Comparison of ENCODE assay signal across 8 cellular contexts in genomic region chr17:57597531-57598453, GRCh38.
DNase-seq lines count a peak whose midpoint lies in the region; ATAC-seq, FAIRE-seq and TF ChIP-seq lines count a peak whose summit lies in the region.

No MANE protein-coding gene starts in this region.

- peak; percentile 92 for FAIRE-seq in A204.1 (lab: Jason Lieb, UNC)
- FAIRE-seq in H1 (lab: Jason Lieb, UNC), result peak; percentile 89

- peaks cover 47% of the 10 kb centered on the region for H3K4me1 Mint-ChIP-seq in T-helper 17 cell

- CTCF ChIA-PET in H1 (lab: Charles Lee; ENCODE audit: partially characterized antibody), result interaction anchor here (0.6 to 8.2 kb wide), 63 partner anchors 9 to 547 kb away, joined by 3 to 100 read pairs (median 5); no protein-coding TSS in a partner anchor

- H4K91ac ChIP-seq in H1 (replicated peaks; ENCODE audit: insufficient read length, low read length) (no peak overlapping the region), mesenchymal stem cell (ENCODE audit: low read length) (no peak overlapping the region)

- H2AFZ ChIP-seq in H1 (ENCODE audit: low read length) (no peak overlapping the region), mesenchymal stem cell (ENCODE audit: low read depth, low read length) (no peak overlapping the region)

- H3K18ac ChIP-seq in H1 (ENCODE audit: extremely low read depth, low read length), result no peak overlapping the region
- no peak overlapping the region for H3K18ac ChIP-seq in mesenchymal stem cell (ENCODE audit: low read depth in 1 of 2, low read length in 2 of 2)

- H3K56ac ChIP-seq in H1 (replicated peaks; ENCODE audit: insufficient read length, low read depth, low read length), result no peak overlapping the region

- ATAC-seq in T-helper 17 cell, result no peak
- no peak for ATAC-seq in GM19328 (IDR thresholded peaks at IDR 0.05; ENCODE audit: unreplicated experiment)

- H4K8ac ChIP-seq in H1 (ENCODE audit: extremely low read depth, insufficient read depth, low read length), result no peak overlapping the region
- no peak overlapping the region for H4K8ac ChIP-seq in mesenchymal stem cell (ENCODE audit: low read length)

- H2AK5ac ChIP-seq in H1 (ENCODE audit: low read depth, low read length), result no peak overlapping the region
- no peak overlapping the region for H2AK5ac ChIP-seq in mesenchymal stem cell (ENCODE audit: low read length, severe bottlenecking)

- H3K9me3 ChIP-seq in T-helper 17 cell (ENCODE audit: control insufficient read depth, low read length, poor library complexity, severe bottlenecking), result no peaks in the 10 kb centered on the region
- H3K9me3 ChIP-seq in H1 (ENCODE audit: insufficient read depth in 2 of 2, low read depth in 1 of 2, low read length in 1 of 2), result no peaks in the 10 kb centered on the region
- H3K9me3 ChIP-seq in mesenchymal stem cell (ENCODE audit: control insufficient read depth, low read length), result no peaks in the 10 kb centered on the region
- no peaks in the 10 kb centered on the region for H3K9me3 ChIP-seq in uterus

- H3K4me1 ChIP-seq in H1 (replicated peaks in 1 of 4; ENCODE audit: control insufficient read depth in 3 of 4, insufficient read depth in 4 of 4, low read length in 3 of 4) (peaks cover 0 to 3% (median 1%) of the 10 kb centered on the region in 4 experiments; a peak in 2 of 7 replicates), mesenchymal stem cell (ENCODE audit: control insufficient read depth, insufficient read depth, low read depth, low read length) (peaks cover 11% of the 10 kb centered on the region), uterus (no peaks in the 10 kb centered on the region)

- TF ChIP-seq RAD21 in H1 (IDR thresholded peaks at IDR 0.05 in 1 of 2, conservative IDR thresholded peaks at IDR 0.05 in 1 of 2; ENCODE audit: low read depth in 2 of 2, low read length in 2 of 2), result peak; percentile 82 to 85

- H3K14ac ChIP-seq in H1 (ENCODE audit: insufficient read length), result no peak overlapping the region
- H3K14ac ChIP-seq in mesenchymal stem cell (ENCODE audit: low read length in 2 of 2), result no peak overlapping the region

- no peak overlapping the region for H2BK5ac ChIP-seq in H1 (ENCODE audit: low read depth, low read length)
- H2BK5ac ChIP-seq in mesenchymal stem cell (ENCODE audit: low read depth, low read length, poor library complexity, severe bottlenecking), result no peak overlapping the region

- DNase-seq in EL, result peak; percentile 74
- peak; percentile 67 for DNase-seq in NCI-H146 (lab: John Stamatoyannopoulos, UW)
- no peak for DNase-seq in T-helper 17 cell
- peak; percentile 49 to 79 for DNase-seq in H1 (ENCODE audit: low read depth in 1 of 2, low spot score in 2 of 2)
- peak; percentile 82 for DNase-seq in mesenchymal stem cell
- peak; percentile 66 for DNase-seq in uterus

- peak overlapping the region; percentile 98 for H3K27ac Mint-ChIP-seq in T-helper 17 cell

- H3K36me3 Mint-ChIP-seq in T-helper 17 cell (ENCODE audit: low read depth), result peaks cover 2% of the 10 kb centered on the region

- H2BK120ac ChIP-seq in H1 (replicated peaks; ENCODE audit: low read depth, low read length), result no peak overlapping the region
- H2BK120ac ChIP-seq in mesenchymal stem cell (ENCODE audit: low read depth, low read length), result no peak overlapping the region

- H3K27me3 ChIP-seq in H1 (replicated peaks in 1 of 4; ENCODE audit: control insufficient read depth in 3 of 4, extremely low read depth in 1 of 4, insufficient read depth in 3 of 4, low read length in 3 of 4) (no peaks in the 10 kb centered on the region), mesenchymal stem cell (ENCODE audit: control insufficient read depth in 1 of 2, insufficient read depth in 1 of 2, low read length in 2 of 2) (peaks cover 0 to 2% of the 10 kb centered on the region in 2 experiments), uterus (no peaks in the 10 kb centered on the region)

- TF ChIP-seq POLR2A in H1 (IDR thresholded peaks at IDR 0.05; ENCODE audit: control extremely low read depth in 1 of 2, low read depth in 2 of 2, low read length in 2 of 2) (no peak), uterus (IDR thresholded peaks at IDR 0.05) (no peak)

- intact Hi-C loops in uterus (cut with DNase I; ENCODE audit: low total_unique reads), result no loop called here

- H2BK15ac ChIP-seq in H1 (ENCODE audit: low read length) (no peak overlapping the region), mesenchymal stem cell (ENCODE audit: low read depth, poor library complexity, severe bottlenecking) (no peak overlapping the region)

- H3K4me2 ChIP-seq in H1 (ENCODE audit: insufficient read depth in 1 of 2, low read depth in 2 of 2, low read length in 2 of 2) (no peak overlapping the region), mesenchymal stem cell (ENCODE audit: low read length, poor library complexity, severe bottlenecking) (no peak overlapping the region)

- H4K5ac ChIP-seq in H1 (ENCODE audit: insufficient read length, low read depth, low read length), result no peak overlapping the region

- no peak overlapping the region for H3K27ac ChIP-seq in H1 (ENCODE audit: low read depth, low read length)
- H3K27ac ChIP-seq in mesenchymal stem cell (ENCODE audit: low read length, poor library complexity, severe bottlenecking), result no peak overlapping the region
- no peak overlapping the region for H3K27ac ChIP-seq in uterus

- H3K79me2 ChIP-seq in H1 (ENCODE audit: control insufficient read depth in 1 of 2, insufficient read depth in 2 of 2, low read length in 2 of 2), result no peaks in the 10 kb centered on the region

- no peak overlapping the region for H2BK20ac ChIP-seq in H1 (ENCODE audit: low read length)

- 67% methylated on average over 8 of the region's 8 CpGs; no CpG with 5 or more reads in 1 of the 2 experiments for WGBS in H1 (ENCODE audit: extremely low coverage in 1 of 2, insufficient coverage in 1 of 2, insufficient read length in 1 of 2, insufficient replicate concordance in 2 of 2, low coverage in 1 of 2, low lambda C conversion rate in 2 of 2, missing lambda C conversion rate in 1 of 2), 2 experiments
- WGBS in mesenchymal stem cell, result 60% methylated on average over 3 of the region's 8 CpGs

- POLR2A ChIA-PET in H1 (lab: Charles Lee; ENCODE audit: partially characterized antibody), result interaction anchor here (1.4 kb wide), 1 partner anchor 74 kb away, joined by 3 read pairs; no protein-coding TSS in a partner anchor

- H3K23ac ChIP-seq in H1 (ENCODE audit: insufficient read length), result no peak overlapping the region
- no peak overlapping the region for H3K23ac ChIP-seq in mesenchymal stem cell (ENCODE audit: low read length in 2 of 2)

- TF ChIP-seq CTCF in H1 (IDR thresholded peaks at IDR 0.05; ENCODE audit: control extremely low read depth in 1 of 3, insufficient read depth in 1 of 3, low read depth in 1 of 3, low read length in 3 of 3) (peak; percentile 69 to 85 (median 83)), uterus (IDR thresholded peaks at IDR 0.05) (peak; percentile 64 to 74 (median 71))

- H3K4ac ChIP-seq in H1 (replicated peaks; ENCODE audit: insufficient read length, low read depth, low read length) (no peak overlapping the region), mesenchymal stem cell (ENCODE audit: low read depth in 1 of 2, low read length in 2 of 2) (no peak overlapping the region)

- H3K4me3 ChIP-seq in H1 (ENCODE audit: extremely low read depth in 1 of 4, insufficient read depth in 2 of 4, low read depth in 3 of 4, low read length in 4 of 4) (no peak overlapping the region), mesenchymal stem cell (ENCODE audit: insufficient read depth in 1 of 2, low read depth in 1 of 2, low read length in 2 of 2) (no peak overlapping the region), uterus (no peak overlapping the region)

- H3K27me3 Mint-ChIP-seq in T-helper 17 cell, result no peaks in the 10 kb centered on the region

- H3K4me3 Mint-ChIP-seq in T-helper 17 cell, result peak overlapping the region; percentile 34

- peaks cover 2% of the 10 kb centered on the region in 2 experiments for H4K20me1 ChIP-seq in H1 (replicated peaks in 1 of 2; ENCODE audit: control insufficient read depth in 1 of 2, insufficient read depth in 2 of 2, low read length in 2 of 2)

- no peaks in the 10 kb centered on the region for H3K23me2 ChIP-seq in H1 (ENCODE audit: low read depth, low read length)

- H3K36me3 ChIP-seq in H1 (ENCODE audit: control insufficient read depth in 2 of 4, insufficient read depth in 4 of 4, low read length in 3 of 4) (no peaks in the 10 kb centered on the region; a peak in 1 of 8 replicates), mesenchymal stem cell (ENCODE audit: control insufficient read depth in 1 of 2, insufficient read depth in 2 of 2, low read depth in 1 of 2, low read length in 2 of 2) (peaks cover 0 to 3% of the 10 kb centered on the region in 2 experiments), uterus (no peaks in the 10 kb centered on the region)

- H2BK12ac ChIP-seq in H1 (ENCODE audit: low read depth, low read length), result no peak overlapping the region
- H2BK12ac ChIP-seq in mesenchymal stem cell (ENCODE audit: low read length in 2 of 2), result no peak overlapping the region

- H3K9ac ChIP-seq in H1 (replicated peaks in 1 of 4; ENCODE audit: extremely low read depth in 1 of 4, low read depth in 3 of 4, low read length in 3 of 4), result no peak overlapping the region
- no peak overlapping the region for H3K9ac ChIP-seq in mesenchymal stem cell (ENCODE audit: low read length)

- H3K79me1 ChIP-seq in H1 (ENCODE audit: low read depth, low read length) (no peaks in the 10 kb centered on the region), mesenchymal stem cell (replicated peaks; ENCODE audit: low read length, poor library complexity, severe bottlenecking) (peaks cover 11% of the 10 kb centered on the region)

- TF ChIP-seq EP300 in H1 (IDR thresholded peaks at IDR 0.05; ENCODE audit: borderline replicate concordance in 1 of 2, low read depth in 2 of 2, low read length in 2 of 2), result no peak

TF ChIP-seq in H1, 55 proteins besides CTCF, POLR2A, EP300 and RAD21:
- TF ChIP-seq SIN3A (conservative IDR thresholded peaks at IDR 0.05 in 1 of 2, IDR thresholded peaks at IDR 0.05 in 1 of 2; ENCODE audit: low read depth in 1 of 2, low read length in 2 of 2), result no peak
- no peak for TF ChIP-seq KDM5A (IDR thresholded peaks at IDR 0.05; ENCODE audit: low read length)
- 0 out of 2 replicates have a peak, but pooled peaks have one; percentile 5 for TF ChIP-seq POU5F1 (IDR thresholded peaks at IDR 0.05; ENCODE audit: low read depth, low read length)
- no peak for TF ChIP-seq SIRT6 (IDR thresholded peaks at IDR 0.05; ENCODE audit: low read length)
- peak; percentile 46 for TF ChIP-seq TAF7 (optimal IDR thresholded peaks at IDR 0.05; ENCODE audit: borderline replicate concordance, low read depth, low read length)
- TF ChIP-seq GABPA (IDR thresholded peaks at IDR 0.05; ENCODE audit: borderline replicate concordance, insufficient read depth, low read length), result peak; percentile 49; the same call in 1 of the 2 replicates
- TF ChIP-seq, protein P1, sequence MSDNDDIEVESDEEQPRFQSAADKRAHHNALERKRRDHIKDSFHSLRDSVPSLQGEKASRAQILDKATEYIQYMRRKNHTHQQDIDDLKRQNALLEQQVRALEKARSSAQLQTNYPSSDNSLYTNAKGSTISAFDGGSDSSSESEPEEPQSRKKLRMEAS (IDR thresholded peaks at IDR 0.05), result no peak

Comparison
In these comparisons a context has a peak if more than half of its experiments do, and no peak if none do; other contexts are left out.
1. DNase-seq: peak in EL (single experiment), NCI-H146 (single experiment), H1 (2 of 2), mesenchymal stem cell (single experiment) and uterus (2 of 2); none in T-helper 17 cell (0 of 3).